1 cellular context compared by ENCODE assay signal in the genomic region with DNA sequence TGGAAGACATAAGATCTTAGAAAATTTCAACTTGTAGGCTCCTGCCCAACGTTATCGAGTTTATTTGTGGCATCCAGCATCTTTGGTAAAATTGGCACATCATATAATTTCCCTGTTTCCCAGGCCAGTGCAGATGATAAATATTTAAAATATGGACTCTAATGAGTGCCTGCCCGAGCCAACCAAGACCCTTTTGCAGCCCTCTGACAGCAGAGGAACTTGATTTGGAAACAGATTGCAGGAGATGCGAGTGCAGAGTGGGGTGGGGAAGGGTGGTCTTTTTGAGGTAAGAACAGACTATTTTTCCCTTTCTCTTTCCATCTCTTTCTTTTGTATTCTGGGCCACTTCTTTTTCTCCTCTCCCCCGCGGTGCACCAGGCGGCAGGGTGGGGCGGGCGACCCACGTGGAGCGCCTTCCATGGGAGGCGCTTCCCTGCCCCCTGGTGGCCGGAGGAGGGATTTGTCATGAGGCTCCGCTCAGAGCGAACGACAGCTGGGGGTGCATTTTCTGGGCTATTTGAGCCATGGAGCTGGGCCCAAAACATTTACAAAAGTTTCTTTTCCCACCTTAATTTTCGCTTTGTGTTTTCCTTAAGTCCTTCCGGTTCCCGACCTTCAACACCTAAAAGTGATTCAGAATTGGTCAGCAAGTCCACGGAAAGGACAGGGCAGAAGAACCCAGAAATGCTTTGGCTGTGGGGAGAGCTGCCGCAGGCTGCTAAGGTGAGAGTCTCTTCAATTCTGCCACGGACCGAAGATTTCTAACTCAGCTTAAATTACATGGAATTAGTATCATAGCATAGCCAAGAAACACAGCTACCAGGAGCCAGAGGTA.
TF ChIP-seq lines count a peak whose summit lies in the region.

No MANE protein-coding gene starts in this region.

TF ChIP-seq in GM23338, 12 proteins besides CTCF, POLR2A, EP300 and RAD21 (continued from another document):
- TF ChIP-seq, protein P1, sequence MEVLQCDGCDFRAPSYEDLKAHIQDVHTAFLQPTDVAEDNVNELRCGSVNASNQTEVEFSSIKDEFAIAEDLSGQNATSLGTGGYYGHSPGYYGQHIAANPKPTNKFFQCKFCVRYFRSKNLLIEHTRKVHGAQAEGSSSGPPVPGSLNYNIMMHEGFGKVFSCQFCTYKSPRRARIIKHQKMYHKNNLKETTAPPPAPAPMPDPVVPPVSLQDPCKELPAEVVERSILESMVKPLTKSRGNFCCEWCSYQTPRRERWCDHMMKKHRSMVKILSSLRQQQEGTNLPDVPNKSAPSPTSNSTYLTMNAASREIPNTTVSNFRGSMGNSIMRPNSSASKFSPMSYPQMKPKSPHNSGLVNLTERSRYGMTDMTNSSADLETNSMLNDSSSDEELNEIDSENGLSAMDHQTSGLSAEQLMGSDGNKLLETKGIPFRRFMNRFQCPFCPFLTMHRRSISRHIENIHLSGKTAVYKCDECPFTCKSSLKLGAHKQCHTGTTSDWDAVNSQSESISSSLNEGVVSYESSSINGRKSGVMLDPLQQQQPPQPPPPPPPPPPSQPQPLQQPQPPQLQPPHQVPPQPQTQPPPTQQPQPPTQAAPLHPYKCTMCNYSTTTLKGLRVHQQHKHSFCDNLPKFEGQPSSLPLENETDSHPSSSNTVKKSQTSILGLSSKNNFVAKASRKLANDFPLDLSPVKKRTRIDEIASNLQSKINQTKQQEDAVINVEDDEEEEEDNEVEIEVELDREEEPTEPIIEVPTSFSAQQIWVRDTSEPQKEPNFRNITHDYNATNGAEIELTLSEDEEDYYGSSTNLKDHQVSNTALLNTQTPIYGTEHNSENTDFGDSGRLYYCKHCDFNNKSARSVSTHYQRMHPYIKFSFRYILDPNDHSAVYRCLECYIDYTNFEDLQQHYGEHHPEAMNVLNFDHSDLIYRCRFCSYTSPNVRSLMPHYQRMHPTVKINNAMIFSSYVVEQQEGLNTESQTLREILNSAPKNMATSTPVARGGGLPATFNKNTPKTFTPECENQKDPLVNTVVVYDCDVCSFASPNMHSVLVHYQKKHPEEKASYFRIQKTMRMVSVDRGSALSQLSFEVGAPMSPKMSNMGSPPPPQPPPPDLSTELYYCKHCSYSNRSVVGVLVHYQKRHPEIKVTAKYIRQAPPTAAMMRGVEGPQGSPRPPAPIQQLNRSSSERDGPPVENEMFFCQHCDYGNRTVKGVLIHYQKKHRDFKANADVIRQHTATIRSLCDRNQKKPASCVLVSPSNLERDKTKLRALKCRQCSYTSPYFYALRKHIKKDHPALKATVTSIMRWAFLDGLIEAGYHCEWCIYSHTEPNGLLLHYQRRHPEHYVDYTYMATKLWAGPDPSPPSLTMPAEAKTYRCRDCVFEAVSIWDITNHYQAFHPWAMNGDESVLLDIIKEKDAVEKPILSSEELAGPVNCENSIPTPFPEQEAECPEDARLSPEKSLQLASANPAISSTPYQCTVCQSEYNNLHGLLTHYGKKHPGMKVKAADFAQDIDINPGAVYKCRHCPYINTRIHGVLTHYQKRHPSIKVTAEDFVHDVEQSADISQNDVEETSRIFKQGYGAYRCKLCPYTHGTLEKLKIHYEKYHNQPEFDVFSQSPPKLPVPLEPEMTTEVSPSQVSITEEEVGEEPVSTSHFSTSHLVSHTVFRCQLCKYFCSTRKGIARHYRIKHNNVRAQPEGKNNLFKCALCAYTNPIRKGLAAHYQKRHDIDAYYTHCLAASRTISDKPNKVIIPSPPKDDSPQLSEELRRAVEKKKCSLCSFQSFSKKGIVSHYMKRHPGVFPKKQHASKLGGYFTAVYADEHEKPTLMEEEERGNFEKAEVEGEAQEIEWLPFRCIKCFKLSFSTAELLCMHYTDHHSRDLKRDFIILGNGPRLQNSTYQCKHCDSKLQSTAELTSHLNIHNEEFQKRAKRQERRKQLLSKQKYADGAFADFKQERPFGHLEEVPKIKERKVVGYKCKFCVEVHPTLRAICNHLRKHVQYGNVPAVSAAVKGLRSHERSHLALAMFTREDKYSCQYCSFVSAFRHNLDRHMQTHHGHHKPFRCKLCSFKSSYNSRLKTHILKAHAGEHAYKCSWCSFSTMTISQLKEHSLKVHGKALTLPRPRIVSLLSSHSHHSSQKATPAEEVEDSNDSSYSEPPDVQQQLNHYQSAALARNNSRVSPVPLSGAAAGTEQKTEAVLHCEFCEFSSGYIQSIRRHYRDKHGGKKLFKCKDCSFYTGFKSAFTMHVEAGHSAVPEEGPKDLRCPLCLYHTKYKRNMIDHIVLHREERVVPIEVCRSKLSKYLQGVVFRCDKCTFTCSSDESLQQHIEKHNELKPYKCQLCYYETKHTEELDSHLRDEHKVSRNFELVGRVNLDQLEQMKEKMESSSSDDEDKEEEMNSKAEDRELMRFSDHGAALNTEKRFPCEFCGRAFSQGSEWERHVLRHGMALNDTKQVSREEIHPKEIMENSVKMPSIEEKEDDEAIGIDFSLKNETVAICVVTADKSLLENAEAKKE (CRISPR knock-in tag; IDR thresholded peaks at IDR 0.05) = no peak
- TF ChIP-seq ZNF114 (CRISPR knock-in tag; IDR thresholded peaks at IDR 0.05) (no peak), STAT1 (IDR thresholded peaks at IDR 0.05; ENCODE audit: unreplicated experiment) (no peak)
- TF ChIP-seq, protein P2, sequence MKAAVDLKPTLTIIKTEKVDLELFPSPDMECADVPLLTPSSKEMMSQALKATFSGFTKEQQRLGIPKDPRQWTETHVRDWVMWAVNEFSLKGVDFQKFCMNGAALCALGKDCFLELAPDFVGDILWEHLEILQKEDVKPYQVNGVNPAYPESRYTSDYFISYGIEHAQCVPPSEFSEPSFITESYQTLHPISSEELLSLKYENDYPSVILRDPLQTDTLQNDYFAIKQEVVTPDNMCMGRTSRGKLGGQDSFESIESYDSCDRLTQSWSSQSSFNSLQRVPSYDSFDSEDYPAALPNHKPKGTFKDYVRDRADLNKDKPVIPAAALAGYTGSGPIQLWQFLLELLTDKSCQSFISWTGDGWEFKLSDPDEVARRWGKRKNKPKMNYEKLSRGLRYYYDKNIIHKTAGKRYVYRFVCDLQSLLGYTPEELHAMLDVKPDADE (IDR thresholded peaks at IDR 0.05) = no peak
